33 cellular contexts compared by ENCODE assay signal in genomic region chr14:45361727-45362126, GRCh38.
"Had no signal": no experiment of that assay in that cellular context is flagged by ENCODE, and none has a peak within 500 bp of the region (broad histone marks: within the 10 kb centered on the region; RNA-seq: fewer than 3 reads in every experiment).

No MANE protein-coding gene starts in this region.

- H3K4me1 ChIP-seq: SJCRH30 had no signal

- H3K36me3 ChIP-seq: brain microvascular endothelial cell, cardiac muscle cell, MG63, SJCRH30, WERI-Rb-1 had no signal

- H3K27me3 ChIP-seq: brain microvascular endothelial cell, cardiac muscle cell, MG63, SJCRH30 had no signal

- DNase-seq: activated CD4-positive, alpha-beta memory T cell treated with anti-CD3 and anti-CD28 coated beads, Interleukin-2, amount 10 ng/mL, durations not matched to agents 7 days and 5 days; activated CD4-positive, alpha-beta T cell treated with anti-CD3 and anti-CD28 coated beads for 1 hour; activated CD4-positive, alpha-beta T cell treated with anti-CD3 and anti-CD28 coated beads for 48 hours; activated CD4-positive, CD25-positive, alpha-beta regulatory T cell; activated CD8-positive, alpha-beta memory T cell treated with anti-CD3 and anti-CD28 coated beads for 24 hours; activated CD8-positive, alpha-beta memory T cell treated with anti-CD3 and anti-CD28 coated beads, Interleukin-2, amount 10 ng/mL, durations not matched to agents 7 days and 5 days; activated CD8-positive, alpha-beta memory T cell treated with anti-CD3 and anti-CD28 coated beads, Interleukin-2, amount 50 U/mL, for 48 hours; activated effector memory CD4-positive, alpha-beta T cell treated with Interleukin-2 at 50 U/mL for 16 hours; activated naive CD4-positive, alpha-beta T cell treated with anti-CD3 and anti-CD28 coated beads, Interleukin-2, amount 10 ng/mL, durations not matched to agents 7 days and 5 days; activated naive CD8-positive, alpha-beta T cell treated with anti-CD3 and anti-CD28 coated beads, Interleukin-2, amount 50 U/mL, for 24 hours; activated T-cell treated with anti-CD3 and anti-CD28 coated beads, Interleukin-2, amount 50 U/mL, for 48 hours; amniotic stem cell; aorta; brain microvascular endothelial cell; Karpas-422; MG63; NCI-H1048; NCI-H1105 treated with DMSO at 0.1 percent for 48 hours; NCI-H1436; NCI-H1694; NCI-H1930; NCI-H2081 treated with DMSO at 0.1 percent for 48 hours; NCI-H226; NCI-H446 treated with DMSO at 0.1 percent for 48 hours; NCI-H524; NCI-H748 treated with DMSO at 0.1 percent for 48 hours; PC-9; SHP77; SJCRH30; T1000; WERI-Rb-1 had no signal

- H3K4me2 ChIP-seq: PC-9 had no signal

- H3K9me3 ChIP-seq: MG63, SJCRH30 had no signal

- ATAC-seq: activated CD8-positive, alpha-beta memory T cell treated with anti-CD3 and anti-CD28 coated beads, Interleukin-2, amount 10 ng/mL, durations not matched to agents 7 days and 5 days; activated naive CD8-positive, alpha-beta T cell treated with anti-CD3 and anti-CD28 coated beads, Interleukin-2, amount 50 U/mL, for 24 hours had no signal

- H3K4me3 ChIP-seq: cardiac muscle cell, MG63, PC-9, SJCRH30, SK-N-MC had no signal

- H3K27ac ChIP-seq: brain microvascular endothelial cell, cardiac muscle cell, PC-9, SJCRH30, SK-N-MC, WERI-Rb-1 had no signal

- H2AFZ ChIP-seq: PC-9 had no signal
